Comparison of ENCODE assay signal across 23 cellular contexts in the genomic region with DNA sequence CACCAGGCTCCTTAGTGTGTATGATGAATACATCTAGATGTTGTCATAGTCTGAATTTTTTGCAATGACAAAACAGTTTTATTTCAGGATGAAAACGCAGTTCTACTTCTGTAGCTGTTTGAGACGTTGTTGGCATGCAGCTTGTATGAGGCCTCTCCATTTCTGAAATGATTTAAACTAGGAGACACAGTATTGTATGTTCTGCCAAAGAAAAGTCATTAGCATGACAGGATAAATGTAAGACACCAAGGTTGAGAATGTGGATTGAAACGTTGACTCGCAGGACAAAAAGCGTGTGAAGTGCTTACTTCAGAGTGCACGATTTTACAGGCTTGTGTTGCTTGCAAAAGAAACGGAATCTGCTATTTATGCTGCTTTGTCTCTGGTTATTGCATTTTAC. TPM values are rescaled to one million over a fixed set of nuclear protein-coding genes. Genes with fewer than 3 reads are reported as not detected.
"Had no signal": no experiment of that assay in that cellular context is flagged by ENCODE, and none has a peak within 500 bp of the region (broad histone marks: within the 10 kb centered on the region; RNA-seq: fewer than 3 reads in every experiment).

No MANE protein-coding gene starts in this region.

- H3K27ac ChIP-seq: neural progenitor cell, ovary, tibial artery, uterus had no signal

- H3K4me1 Mint-ChIP-seq: immature natural killer cell; naive thymus-derived CD4-positive, alpha-beta T cell had no signal

- H3K27me3 ChIP-seq: neural progenitor cell, ovary, tibial artery, upper lobe of left lung, uterus had no signal

- ATAC-seq: esophagus mucosa; left ventricle myocardium superior; naive thymus-derived CD4-positive, alpha-beta T cell; stimulated activated effector memory CD8-positive, alpha-beta T cell treated with anti-CD3 and anti-CD28 coated beads, Interleukin-12 subunit alpha, Interleukin-12 subunit beta, amount 100 ng/mL, for 72 hours; stimulated activated naive CD8-positive, alpha-beta T cell treated with anti-CD3 and anti-CD28 coated beads, Interleukin-15, Interleukin-2, amounts not matched to agents 100 U/mL and 50 U/mL, for 24 hours had no signal

- H3K9me3 Mint-ChIP-seq: immature natural killer cell; stimulated activated effector memory CD8-positive, alpha-beta T cell treated with anti-CD3 and anti-CD28 coated beads, Interleukin-12 subunit alpha, Interleukin-12 subunit beta, amount 100 ng/mL, for 72 hours had no signal

- H3K27ac Mint-ChIP-seq: immature natural killer cell; naive thymus-derived CD4-positive, alpha-beta T cell; neural progenitor cell; progenitor cell of endocrine pancreas; stimulated activated effector memory CD8-positive, alpha-beta T cell treated with anti-CD3 and anti-CD28 coated beads, Interleukin-12 subunit alpha, Interleukin-12 subunit beta, amount 100 ng/mL, for 72 hours had no signal

- H3K4me1 ChIP-seq: tibial artery, uterus had no signal

- H3K4me3 Mint-ChIP-seq: immature natural killer cell; naive thymus-derived CD4-positive, alpha-beta T cell; neural progenitor cell; stimulated activated effector memory CD8-positive, alpha-beta T cell treated with anti-CD3 and anti-CD28 coated beads, Interleukin-12 subunit alpha, Interleukin-12 subunit beta, amount 100 ng/mL, for 72 hours had no signal

- H3K36me3 Mint-ChIP-seq: stimulated activated effector memory CD8-positive, alpha-beta T cell treated with anti-CD3 and anti-CD28 coated beads, Interleukin-12 subunit alpha, Interleukin-12 subunit beta, amount 100 ng/mL, for 72 hours had no signal

- H2AFZ ChIP-seq: neural progenitor cell had no signal

- H3K4me2 ChIP-seq: neural progenitor cell, smooth muscle cell had no signal

- H3K9ac ChIP-seq: neural progenitor cell had no signal

- H3K27me3 Mint-ChIP-seq: naive thymus-derived CD4-positive, alpha-beta T cell; progenitor cell of endocrine pancreas had no signal

- H3K36me3 ChIP-seq: neural progenitor cell, ovary, tibial artery, upper lobe of left lung, uterus had no signal

- FAIRE-seq: endometrium, kidney had no signal

- H3K4me3 ChIP-seq: lung, neural progenitor cell, ovary, smooth muscle cell, tibial artery, upper lobe of left lung, uterus had no signal

- H3K9me3 ChIP-seq: ovary, tibial artery, upper lobe of left lung, uterus had no signal

- DNase-seq: cortex of kidney; effector memory CD4-positive, alpha-beta T cell; immature natural killer cell; kidney; left cardiac atrium; left ventricle myocardium superior; mesenchymal stem cell; naive thymus-derived CD4-positive, alpha-beta T cell; nucleus accumbens; ovary; stimulated activated CD4-positive, alpha-beta T cell treated with anti-CD3 and anti-CD28 coated beads, Interleukin-4, amount 100 ng/mL, for 1 hour; stimulated activated CD8-positive, alpha-beta memory T cell treated with anti-CD3 and anti-CD28 coated beads, Interleukin-4, amount 100 ng/mL, for 48 hours; stimulated activated naive CD8-positive, alpha-beta T cell treated with anti-CD3 and anti-CD28 coated beads, Interleukin-15, Interleukin-2, amounts not matched to agents 100 U/mL and 50 U/mL, for 24 hours; tibial artery; upper lobe of left lung; uterus had no signal

RNA-seq across cellular contexts. Expression of a gene that starts 48.8 kb away (rescaled TPM):
- total RNA-seq: left ventricle myocardium superior; naive thymus-derived CD4-positive, alpha-beta T cell had no signal
